In genomic region chr3:51940648-51941421, GRCh38 we compare ENCODE assay signal across 8 cellular contexts.
DNase-seq lines count a peak whose midpoint lies in the region; ATAC-seq and TF ChIP-seq lines count a peak whose summit lies in the region.

No MANE protein-coding gene starts in this region.

- TF ChIP-seq POLR2A in NB4 (IDR thresholded peaks at IDR 0.05; ENCODE audit: extremely low read depth, insufficient read length), result no peak

- H4K20me1 ChIP-seq in BLaER1 treated with 17β-estradiol and CSF1 and Interleukin-3, amounts not matched to agents 10 nM and 100 nM, result peaks cover 0 to 58% (median 42%) of the 10 kb centered on the region in 11 experiments; a peak in 16 of 22 replicates

- TF ChIP-seq CTCF in NB4 (IDR thresholded peaks at IDR 0.05; ENCODE audit: low read depth, low read length), result no peak

- peak overlapping the region in 10 of 11 experiments; percentile 55 to 87 (median 77); a peak in 20 of 22 replicates for H3K27ac ChIP-seq in BLaER1 treated with 17β-estradiol and CSF1 and Interleukin-3, amounts not matched to agents 10 nM and 100 nM
- no peak overlapping the region for H3K27ac ChIP-seq in duodenal mucosa (ENCODE audit: low read depth, low read length)

- peaks cover 36 to 52% (median 46%) of the 10 kb centered on the region in 10 experiments for H3K4me1 ChIP-seq in BLaER1 treated with 17β-estradiol and CSF1 and Interleukin-3, amounts not matched to agents 10 nM and 100 nM
- H3K4me1 ChIP-seq in duodenal mucosa (ENCODE audit: control insufficient read depth in 1 of 2, insufficient read depth in 2 of 2, low read length in 2 of 2) (peaks cover 20 to 31% of the 10 kb centered on the region in 2 donors), neuron (ENCODE audit: insufficient read depth, low read length) (peaks cover 16% of the 10 kb centered on the region)

- H3K9me3 ChIP-seq in BLaER1 treated with 17β-estradiol and CSF1 and Interleukin-3, amounts not matched to agents 10 nM and 100 nM (replicated peaks in 1 of 11), result no peaks in the 10 kb centered on the region
- H3K9me3 ChIP-seq in duodenal mucosa (ENCODE audit: control insufficient read depth in 1 of 2, low read length in 2 of 2) (no peaks in the 10 kb centered on the region), neuron (ENCODE audit: low read length) (no peaks in the 10 kb centered on the region)

- H2AFZ ChIP-seq in neuron (ENCODE audit: low read depth, low read length), result no peak overlapping the region

- no peak for ATAC-seq in GM21390 (IDR thresholded peaks at IDR 0.05; ENCODE audit: unreplicated experiment)
- ATAC-seq in GM18868 (IDR thresholded peaks at IDR 0.05; ENCODE audit: unreplicated experiment), result no peak

- peak overlapping the region; percentile 76 to 94 (median 83) for H3K9ac ChIP-seq in BLaER1 treated with 17β-estradiol and CSF1 and Interleukin-3, amounts not matched to agents 10 nM and 100 nM
- H3K9ac ChIP-seq in duodenal mucosa (ENCODE audit: low read depth in 1 of 2, low read length in 2 of 2), result peak overlapping the region; percentile 57 to 67

- H3K4me2 ChIP-seq in BLaER1 treated with 17β-estradiol and CSF1 and Interleukin-3, amounts not matched to agents 10 nM and 100 nM, result peak overlapping the region; percentile 84 to 98 (median 94)

- DNase-seq in NB4 (ENCODE audit: low read depth) (no peak), HK-2 (ENCODE audit: unreplicated experiment) (no peak), amniotic stem cell (lab: John Stamatoyannopoulos, UW) (no peak)

- no peaks in the 10 kb centered on the region for H3K27me3 ChIP-seq in BLaER1 treated with 17β-estradiol and CSF1 and Interleukin-3, amounts not matched to agents 10 nM and 100 nM
- no peaks in the 10 kb centered on the region for H3K27me3 ChIP-seq in duodenal mucosa (ENCODE audit: control insufficient read depth in 1 of 2, insufficient read depth in 2 of 2, low read length in 2 of 2)
- no peaks in the 10 kb centered on the region for H3K27me3 ChIP-seq in neuron (ENCODE audit: insufficient read depth, low read length)

- peak overlapping the region; percentile 76 to 97 (median 90) for H3K4me3 ChIP-seq in BLaER1 treated with 17β-estradiol and CSF1 and Interleukin-3, amounts not matched to agents 10 nM and 100 nM
- H3K4me3 ChIP-seq in NB4 (ENCODE audit: low read depth, low read length), result peak overlapping the region; percentile 84
- peak overlapping the region; percentile 64 to 85 for H3K4me3 ChIP-seq in duodenal mucosa (ENCODE audit: low read depth in 1 of 2, low read length in 2 of 2)
- H3K4me3 ChIP-seq in neuron (ENCODE audit: low read length), result peak overlapping the region; percentile 80

- H3K36me3 ChIP-seq in BLaER1 treated with 17β-estradiol and CSF1 and Interleukin-3, amounts not matched to agents 10 nM and 100 nM, result peaks cover 31 to 47% (median 38%) of the 10 kb centered on the region in 11 experiments
- H3K36me3 ChIP-seq in duodenal mucosa (ENCODE audit: control insufficient read depth in 1 of 2, insufficient read depth in 2 of 2, low read length in 2 of 2) (peaks cover 18 to 44% of the 10 kb centered on the region in 2 donors), neuron (ENCODE audit: insufficient read depth, low read length) (peaks cover 25% of the 10 kb centered on the region)
